Comparison of ENCODE assay signal across 11 cellular contexts in the genomic region with DNA sequence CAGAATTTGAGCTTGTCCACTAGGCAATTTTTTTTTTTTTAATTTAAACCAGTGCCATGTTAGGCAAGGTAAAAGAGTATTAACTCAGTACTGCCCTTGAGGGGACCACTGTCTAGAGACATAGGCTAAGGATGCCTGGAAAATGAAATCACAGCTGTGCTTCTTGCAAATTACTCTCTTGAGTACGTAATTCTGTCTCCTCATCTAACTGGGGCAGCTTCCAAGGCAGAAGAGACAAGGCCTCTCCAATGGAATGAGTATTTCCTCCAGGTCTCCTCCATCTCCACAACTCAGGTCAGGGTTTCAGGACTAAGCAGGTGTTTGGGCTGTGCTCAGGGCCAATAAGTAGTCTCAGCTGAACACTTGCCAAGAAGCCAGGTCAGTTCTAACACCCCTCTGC. TPM values are rescaled to one million over a fixed set of nuclear protein-coding genes. Genes with fewer than 3 reads are reported as not detected.
DNase-seq lines count a peak whose midpoint lies in the region; ATAC-seq and TF ChIP-seq lines count a peak whose summit lies in the region.
"Had no signal": no experiment of that assay in that cellular context is flagged by ENCODE, and none has a peak within 500 bp of the region (broad histone marks: within the 10 kb centered on the region; RNA-seq: fewer than 3 reads in every experiment).

No MANE protein-coding gene starts in this region.

- H3K36me3 ChIP-seq in RWPE2 (ENCODE audit: low read depth) (peaks cover 42% of the 10 kb centered on the region), heart left ventricle (peaks cover 0 to 59% (median 13%) of the 10 kb centered on the region in 9 donors)

- peaks cover 16% of the 10 kb centered on the region for H3K4me1 ChIP-seq in RWPE2 (ENCODE audit: insufficient read depth, poor library complexity, severe bottlenecking)
- peaks cover 0 to 48% (median 22%) of the 10 kb centered on the region in 12 donors for H3K4me1 ChIP-seq in heart left ventricle

- 30 to 64% (median 48%) methylated on average over 1 of the region's 1 CpG for WGBS in heart left ventricle, 4 donors

- ATAC-seq in RWPE2 (ENCODE audit: low read depth) (peak; percentile 7; the same call in 1 of the 3 replicates), heart left ventricle (peak; percentile 6 to 76 (median 42)), HG03354 (IDR thresholded peaks at IDR 0.05; ENCODE audit: poor library complexity, severe bottlenecking, unreplicated experiment) (no peak)

- in situ Hi-C loops in G401 (cut with HindIII; ENCODE audit: low sequenced_read_pairs) = no loop called here

- DNase-seq in DMS79 treated with DMSO at 0.1 percent for 48 hours (lab: John Stamatoyannopoulos, UW) (peak; percentile 79), RWPE2 (ENCODE audit: low spot score) (no peak), heart left ventricle (no peak), skeletal muscle cell (ENCODE audit: low read depth) (peak; percentile 55), NCI-H345 (lab: John Stamatoyannopoulos, UW) (no peak), G401 (ENCODE audit: low spot score) (no peak)
- DNase-seq: activated CD4-positive, alpha-beta T cell treated with anti-CD3 and anti-CD28 coated beads, Interleukin-2, amount 50 U/mL, for 4 hours; stimulated activated CD4-positive, alpha-beta T cell treated with anti-CD3 and anti-CD28 coated beads, Interleukin-4, amount 100 ng/mL, for 1 hour had no signal

- TF ChIP-seq CTCF in RWPE2 (IDR thresholded peaks at IDR 0.05; ENCODE audit: poor library complexity, severe bottlenecking) = no peak
- no peak for TF ChIP-seq CTCF in heart left ventricle (IDR thresholded peaks at IDR 0.05)

- no peak for TF ChIP-seq POLR2A in heart left ventricle (IDR thresholded peaks at IDR 0.05)

- H3K27ac ChIP-seq in RWPE2 (ENCODE audit: poor library complexity, severe bottlenecking) (no peak overlapping the region), heart left ventricle (peak overlapping the region in 9 of 12 donors; percentile 27 to 85 (median 66))
- H3K27ac ChIP-seq: epithelial cell of prostate had no signal

- intact Hi-C loops in heart left ventricle (cut with DNase I) = no loop called here

- H3K27me3 ChIP-seq in RWPE2 (ENCODE audit: insufficient read depth, poor library complexity, severe bottlenecking) (no peaks in the 10 kb centered on the region), heart left ventricle (no peaks in the 10 kb centered on the region)
- H3K27me3 ChIP-seq: Peyer's patch had no signal

- H3K9me3 ChIP-seq in RWPE2 (ENCODE audit: severe bottlenecking) (no peaks in the 10 kb centered on the region), heart left ventricle (no peaks in the 10 kb centered on the region)
- H3K9me3 ChIP-seq: Peyer's patch had no signal

- H3K4me3 ChIP-seq in RWPE2 (ENCODE audit: severe bottlenecking) (no peak overlapping the region), heart left ventricle (no peak overlapping the region), skeletal muscle cell (ENCODE audit: low read depth, low read length) (no peak overlapping the region)
- H3K4me3 ChIP-seq: Peyer's patch had no signal

RNA-seq across cellular contexts. Expression of gene MRPS10, which starts 33.8 kb away (rescaled TPM):
- 10 to 100 TPM; 47.5 to 73.5 (median 57.3) TPM for total RNA-seq in heart left ventricle
- polyA plus RNA-seq in heart left ventricle = 10 to 100 TPM; 36.9 to 44.3 TPM
- 50.7 and 57.7 TPM in 2 replicates for total RNA-seq in G401 (2014; rRNA removed; shearing (Covaris generic))

RNA-seq across cellular contexts. Expression of gene GUCA1B, which starts 56.7 kb away (rescaled TPM):
- 1 to 10 TPM in 6 of 9 donors, under 1 TPM in 1, not detected in 2; 0.37 to 2.4 (median 1.5) TPM for total RNA-seq in heart left ventricle
- under 1 TPM; 0.15 to 0.18 TPM for polyA plus RNA-seq in heart left ventricle
- not detected in 2 replicates for total RNA-seq in G401 (2014; rRNA removed; shearing (Covaris generic))

Comparison
In these comparisons a context has a peak if more than half of its experiments do, and no peak if none do; other contexts are left out.
1. DNase-seq: peak in DMS79 treated with DMSO at 0.1 percent for 48 hours (single experiment) and skeletal muscle cell (single experiment); none in RWPE2 (single experiment), heart left ventricle (0 of 5), NCI-H345 (single experiment) and G401 (single experiment).